8 cellular contexts compared by ENCODE assay signal in genomic region chr17:4366312-4367063, GRCh38. TPM values are rescaled to one million over a fixed set of nuclear protein-coding genes. Genes with fewer than 3 reads are reported as not detected.
DNase-seq lines count a peak whose midpoint lies in the region; ATAC-seq and TF ChIP-seq lines count a peak whose summit lies in the region.

A gene with protein sequence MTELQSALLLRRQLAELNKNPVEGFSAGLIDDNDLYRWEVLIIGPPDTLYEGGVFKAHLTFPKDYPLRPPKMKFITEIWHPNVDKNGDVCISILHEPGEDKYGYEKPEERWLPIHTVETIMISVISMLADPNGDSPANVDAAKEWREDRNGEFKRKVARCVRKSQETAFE (minus strand): TSS chr17:4366675. CDS start chr17:4366316, 359 bp downstream.

- H3K9ac ChIP-seq in GM23248 (peak within 1 kb of the TSS; percentile 87), fibroblast of lung (ENCODE audit: insufficient read depth, low read length) (peak within 1 kb of the TSS; percentile 90)

- H3K27ac Mint-ChIP-seq in naive thymus-derived CD8-positive, alpha-beta T cell, result peak within 1 kb of the TSS; percentile 94 to 99 (median 98)

- H3K4me1 ChIP-seq in GM23248 (ENCODE audit: insufficient read depth) (0 out of 2 replicates have a peak, but pooled peaks cover 3% of the 10 kb centered on the region), fibroblast of lung (ENCODE audit: control insufficient read depth, extremely low read depth, insufficient read depth, low read length) (no peaks in the 10 kb centered on the region)

- peak within 1 kb of the TSS; percentile 82 for H3K4me3 ChIP-seq in GM23248
- H3K4me3 ChIP-seq in fibroblast of lung (replicated peaks in 1 of 4; ENCODE audit: control extremely low read depth in 1 of 4, insufficient read depth in 1 of 4, low read depth in 3 of 4, low read length in 4 of 4), result peak within 1 kb of the TSS; percentile 46 to 89 (median 84)

- peak within 1 kb of the TSS; percentile 91 for H2AFZ ChIP-seq in GM23248
- peak within 1 kb of the TSS; percentile 74 for H2AFZ ChIP-seq in fibroblast of lung (ENCODE audit: low read length)

- H3K36me3 Mint-ChIP-seq in naive thymus-derived CD8-positive, alpha-beta T cell, result peaks cover 0 to 12% (median 0%) of the 10 kb centered on the region in 3 donors

- H3K9me2 ChIP-seq in GM23248 (ENCODE audit: insufficient read depth), result no peaks in the 10 kb centered on the region

- peak within 1 kb of the TSS; percentile 99 for H3K4me2 ChIP-seq in GM23248 (ENCODE audit: unreplicated experiment)
- H3K4me2 ChIP-seq in fibroblast of lung (ENCODE audit: extremely low read depth, insufficient read depth, low read length), result peak within 1 kb of the TSS; percentile 55

- peak; percentile 96 for DNase-seq in EH (ENCODE audit: low read depth)
- peak; percentile 98 for DNase-seq in GM23248
- DNase-seq in RPMI8226, result peak; percentile 96
- DNase-seq in activated T-helper 1 cell treated with anti-CD3 and anti-CD28 coated beads, Interleukin-2, amount 50 U/mL, for 16 hours (ENCODE audit: low read depth in 1 of 2, low spot score in 1 of 2), result peak; percentile 98 to 99
- peak; percentile 91 to 96 for DNase-seq in fibroblast of lung (ENCODE audit: low read depth in 2 of 2)
- DNase-seq in naive thymus-derived CD8-positive, alpha-beta T cell, result peak; percentile 96 to 100 (median 99)
- peak; percentile 97 for DNase-seq in stimulated activated naive CD4-positive, alpha-beta T cell treated with Interleukin-2 at 50 U/mL for 16 hours (lab: John Stamatoyannopoulos, UW)

- peaks cover 4% of the 10 kb centered on the region; the same call in 1 of the 2 replicates for H4K20me1 ChIP-seq in GM23248 (ENCODE audit: insufficient read depth)
- H4K20me1 ChIP-seq in fibroblast of lung (ENCODE audit: control insufficient read depth, extremely low read depth, insufficient read depth, low read length), result no peaks in the 10 kb centered on the region

- 1 to 2% methylated on average over 15 to 45 of the region's 78 CpGs for WGBS in GM23248 (ENCODE audit: low coverage in 1 of 2, low lambda C conversion rate in 2 of 2, missing lambda C conversion rate in 2 of 2), 2 experiments

- peak; percentile 82 to 85 for ATAC-seq in naive thymus-derived CD8-positive, alpha-beta T cell

- TF ChIP-seq CTCF in LNCAP (IDR thresholded peaks at IDR 0.05) (peak; percentile 35; the same call in 1 of the 2 replicates), fibroblast of lung (conservative IDR thresholded peaks at IDR 0.05 in 1 of 2, IDR thresholded peaks at IDR 0.05 in 1 of 2; ENCODE audit: low read depth in 1 of 2, low read length in 2 of 2) (peak in 1 of 2 donors; percentile 10)

- H3K9me3 ChIP-seq in GM23248 (ENCODE audit: low read depth) (no peaks in the 10 kb centered on the region), fibroblast of lung (ENCODE audit: control insufficient read depth, insufficient read depth, low read depth, low read length) (no peaks in the 10 kb centered on the region)

- in situ Hi-C loops in GM23248 (cut with MboI), result no loop called here

- H3K27me3 Mint-ChIP-seq in naive thymus-derived CD8-positive, alpha-beta T cell, result no peaks in the 10 kb centered on the region

- H3K79me2 ChIP-seq in GM23248 (ENCODE audit: insufficient read depth) (peaks cover 45% of the 10 kb centered on the region), fibroblast of lung (ENCODE audit: control insufficient read depth, insufficient read depth, low read length) (peaks cover 46% of the 10 kb centered on the region)

- H3K36me3 ChIP-seq in GM23248 (ENCODE audit: low read depth), result no peaks in the 10 kb centered on the region
- H3K36me3 ChIP-seq in fibroblast of lung (ENCODE audit: control insufficient read depth, insufficient read depth, low read length), result no peaks in the 10 kb centered on the region

- H3K27ac ChIP-seq in GM23248 (peak within 1 kb of the TSS; percentile 77), fibroblast of lung (ENCODE audit: insufficient read depth, low read length) (peak within 1 kb of the TSS; percentile 85)

- no peaks in the 10 kb centered on the region for H3K9me3 Mint-ChIP-seq in naive thymus-derived CD8-positive, alpha-beta T cell

- POLR2A ChIA-PET in naive thymus-derived CD8-positive, alpha-beta T cell (lab: Charles Lee), result interaction anchor here (0.6 to 1.6 kb wide), 10 partner anchors 14 to 826 kb away, joined by 3 to 18 read pairs (median 3); partner anchors contain the start of genes ANKFY1, CYB5D2, MYBBP1A and ZZEF1

- no peaks in the 10 kb centered on the region for H3K27me3 ChIP-seq in GM23248 (replicated peaks; ENCODE audit: insufficient read depth)
- no peaks in the 10 kb centered on the region for H3K27me3 ChIP-seq in fibroblast of lung (ENCODE audit: control insufficient read depth, insufficient read depth, low read length)

- peaks cover 11 to 37% (median 31%) of the 10 kb centered on the region in 4 donors for H3K4me1 Mint-ChIP-seq in naive thymus-derived CD8-positive, alpha-beta T cell

- H3K4me3 Mint-ChIP-seq in naive thymus-derived CD8-positive, alpha-beta T cell, result peak within 1 kb of the TSS; percentile 78 to 96 (median 90)

- peaks cover 4% of the 10 kb centered on the region; the same call in 1 of the 2 replicates for H3F3A ChIP-seq in GM23248 (ENCODE audit: insufficient read depth)

RNA-seq across cellular contexts. Expression of the gene that starts here (rescaled TPM):
- total RNA-seq in GM23248 (2014; rRNA removed; shearing (Covaris generic)), result 37.8 and 39.2 TPM in 2 replicates
- polyA plus RNA-seq in GM23248 (2016; fragmentation: Nextera tagmentation; extraction: Ambion mirVana) (49.4 and 55.8 TPM in 2 replicates), fibroblast of lung (45.2 and 48.4 TPM in 2 replicates)
- total RNA-seq in fibroblast of lung, result 24.4 and 30.7 TPM in 2 replicates
- 35.5 and 37.2 TPM in 2 replicates for polyA plus RNA-seq in fibroblast of lung (2012)
- polyA minus RNA-seq in fibroblast of lung (ENCODE audit: low replicate concordance), result 10.1 and 10.3 TPM in 2 replicates
- total RNA-seq in naive thymus-derived CD8-positive, alpha-beta T cell, result 10 to 100 TPM; 57.2 to 64.5 TPM
- 10 to 100 TPM; 42.7 to 56.5 (median 50.4) TPM for polyA plus RNA-seq in naive thymus-derived CD8-positive, alpha-beta T cell

Comparison
In these comparisons a context has a peak if more than half of its experiments do, and no peak if none do; other contexts are left out.
1. Peak in every context shown above with its lines: DNase-seq, ATAC-seq, H3K4me3 ChIP-seq and H3K27ac ChIP-seq.